26 cellular contexts compared by ENCODE assay signal in genomic region chr7:46619723-46620310, GRCh38.
"Had no signal": no experiment of that assay in that cellular context is flagged by ENCODE, and none has a peak within 500 bp of the region (broad histone marks: within the 10 kb centered on the region; RNA-seq: fewer than 3 reads in every experiment).

No MANE protein-coding gene starts in this region.

- H3K27me3 Mint-ChIP-seq: activated B cell treated with CpG ODN at 0.5 μM for 24 hours; activated CD4-positive, alpha-beta T cell treated with anti-CD3 and anti-CD28 coated beads for 36 hours; activated T-cell treated with anti-CD3 and anti-CD28 coated beads, Interleukin-2, amount 50 U/mL, for 24 hours; activated T-helper 17 cell treated with anti-CD3 and anti-CD28 coated beads, Interleukin-2, amount 50 U/mL, for 72 hours; memory B cell; stimulated activated naive B cell treated with anti-CD40 and anti-IgM and Interleukin-4, amounts not matched to agents 10 μg/mL and 1 μg/mL and 100 μg/mL, for 72 hours; type B pancreatic cell had no signal

- H3K36me3 ChIP-seq: adrenal gland, right lobe of liver, vagina had no signal

- H3K4me1 ChIP-seq: adrenal gland, right lobe of liver, vagina had no signal

- H3K27ac ChIP-seq: adrenal gland, right lobe of liver, vagina had no signal

- H3K27ac Mint-ChIP-seq: activated B cell treated with CpG ODN at 0.5 μM for 24 hours; activated CD4-positive, alpha-beta T cell treated with anti-CD3 and anti-CD28 coated beads for 36 hours; activated naive CD4-positive, alpha-beta T cell treated with anti-CD3 and anti-CD28 coated beads, Interleukin-2, amount 50 U/mL, for 72 hours; activated T-cell treated with anti-CD3 and anti-CD28 coated beads, Interleukin-2, amount 50 U/mL, for 24 hours; activated T-helper 17 cell treated with anti-CD3 and anti-CD28 coated beads, Interleukin-2, amount 50 U/mL, for 72 hours; memory B cell; naive thymus-derived CD4-positive, alpha-beta T cell; stimulated activated naive B cell treated with anti-CD40 and anti-IgM and Interleukin-4, amounts not matched to agents 10 μg/mL and 1 μg/mL and 100 μg/mL, for 72 hours; T-helper 1 cell treated with Interleukin-12 subunit alpha and Interleukin-12 subunit beta and Interleukin-4 antibody, amounts not matched to agents 30 μg/mL and 1 μg/mL, for 36 hours; type B pancreatic cell had no signal

- H3K9me3 Mint-ChIP-seq: activated T-helper 17 cell treated with anti-CD3 and anti-CD28 coated beads, Interleukin-2, amount 50 U/mL, for 72 hours; memory B cell; neural crest cell had no signal

- H3K4me3 Mint-ChIP-seq: activated B cell treated with CpG ODN at 0.5 μM for 24 hours; activated CD4-positive, alpha-beta T cell treated with anti-CD3 and anti-CD28 coated beads for 36 hours; activated T-cell treated with anti-CD3 and anti-CD28 coated beads, Interleukin-2, amount 50 U/mL, for 24 hours; activated T-helper 17 cell treated with anti-CD3 and anti-CD28 coated beads, Interleukin-2, amount 50 U/mL, for 72 hours; memory B cell; naive thymus-derived CD4-positive, alpha-beta T cell; neural crest cell; stimulated activated naive B cell treated with anti-CD40 and anti-IgM and Interleukin-4, amounts not matched to agents 10 μg/mL and 1 μg/mL and 100 μg/mL, for 72 hours; T-helper 1 cell treated with Interleukin-12 subunit alpha and Interleukin-12 subunit beta and Interleukin-4 antibody, amounts not matched to agents 30 μg/mL and 1 μg/mL, for 36 hours; type B pancreatic cell had no signal

- H3K4me1 Mint-ChIP-seq: activated B cell treated with CpG ODN at 0.5 μM for 24 hours; activated CD4-positive, alpha-beta T cell treated with anti-CD3 and anti-CD28 coated beads for 36 hours; activated T-helper 17 cell treated with anti-CD3 and anti-CD28 coated beads, Interleukin-2, amount 50 U/mL, for 72 hours; memory B cell; naive thymus-derived CD4-positive, alpha-beta T cell; neural crest cell; stimulated activated naive B cell treated with anti-CD40 and anti-IgM and Interleukin-4, amounts not matched to agents 10 μg/mL and 1 μg/mL and 100 μg/mL, for 72 hours had no signal

- ATAC-seq: activated CD4-positive, alpha-beta T cell treated with anti-CD3 and anti-CD28 coated beads for 36 hours; activated naive CD4-positive, alpha-beta T cell treated with anti-CD3 and anti-CD28 coated beads, Interleukin-2, amount 50 U/mL, for 72 hours; activated T-helper 17 cell treated with anti-CD3 and anti-CD28 coated beads, Interleukin-2, amount 50 U/mL, for 72 hours; left ventricle myocardium superior; naive thymus-derived CD4-positive, alpha-beta T cell; stimulated activated naive B cell treated with anti-CD40 and anti-IgM and Interleukin-4, amounts not matched to agents 10 μg/mL and 1 μg/mL and 100 μg/mL, for 72 hours had no signal

- DNase-seq: activated B cell treated with CpG ODN at 0.5 μM for 24 hours; activated CD4-positive, alpha-beta T cell treated with anti-CD3 and anti-CD28 coated beads for 36 hours; activated CD4-positive, alpha-beta T cell treated with anti-CD3 and anti-CD28 coated beads, Interleukin-2, amount 50 U/mL, for 4 hours; activated CD8-positive, alpha-beta memory T cell treated with anti-CD3 and anti-CD28 coated beads for 24 hours; activated CD8-positive, alpha-beta memory T cell treated with anti-CD3 and anti-CD28 coated beads, Interleukin-2, amount 50 U/mL, for 4 hours; activated T-cell treated with anti-CD3 and anti-CD28 coated beads, Interleukin-2, amount 50 U/mL, for 24 hours; adrenal gland; cortex of kidney; effector CD8-positive, alpha-beta T cell; erythroblast; foreskin melanocyte; left ventricle myocardium superior; naive thymus-derived CD4-positive, alpha-beta T cell; occipital lobe; posterior cingulate gyrus; right lobe of liver; stimulated activated CD4-positive, alpha-beta T cell treated with anti-CD3 and anti-CD28 coated beads, Interleukin-2, amount 100 ng/mL, for 48 hours; stimulated activated CD8-positive, alpha-beta memory T cell treated with anti-CD3 and anti-CD28 coated beads, Interleukin-4, amount 100 ng/mL, for 48 hours; stimulated activated naive B cell treated with anti-CD40 and anti-IgM and Interleukin-4, amounts not matched to agents 10 μg/mL and 1 μg/mL and 100 μg/mL, for 72 hours had no signal

- H3K36me3 Mint-ChIP-seq: activated naive CD4-positive, alpha-beta T cell treated with anti-CD3 and anti-CD28 coated beads, Interleukin-2, amount 50 U/mL, for 72 hours; memory B cell; naive thymus-derived CD4-positive, alpha-beta T cell; stimulated activated naive B cell treated with anti-CD40 and anti-IgM and Interleukin-4, amounts not matched to agents 10 μg/mL and 1 μg/mL and 100 μg/mL, for 72 hours; type B pancreatic cell had no signal

- H3K4me3 ChIP-seq: adrenal gland, right lobe of liver, vagina had no signal

- H3K9me3 ChIP-seq: adrenal gland, right lobe of liver, vagina had no signal

- H3K27me3 ChIP-seq: adrenal gland, right lobe of liver, vagina had no signal
